ENCODE assay signal across 8 cellular contexts in the genomic region with DNA sequence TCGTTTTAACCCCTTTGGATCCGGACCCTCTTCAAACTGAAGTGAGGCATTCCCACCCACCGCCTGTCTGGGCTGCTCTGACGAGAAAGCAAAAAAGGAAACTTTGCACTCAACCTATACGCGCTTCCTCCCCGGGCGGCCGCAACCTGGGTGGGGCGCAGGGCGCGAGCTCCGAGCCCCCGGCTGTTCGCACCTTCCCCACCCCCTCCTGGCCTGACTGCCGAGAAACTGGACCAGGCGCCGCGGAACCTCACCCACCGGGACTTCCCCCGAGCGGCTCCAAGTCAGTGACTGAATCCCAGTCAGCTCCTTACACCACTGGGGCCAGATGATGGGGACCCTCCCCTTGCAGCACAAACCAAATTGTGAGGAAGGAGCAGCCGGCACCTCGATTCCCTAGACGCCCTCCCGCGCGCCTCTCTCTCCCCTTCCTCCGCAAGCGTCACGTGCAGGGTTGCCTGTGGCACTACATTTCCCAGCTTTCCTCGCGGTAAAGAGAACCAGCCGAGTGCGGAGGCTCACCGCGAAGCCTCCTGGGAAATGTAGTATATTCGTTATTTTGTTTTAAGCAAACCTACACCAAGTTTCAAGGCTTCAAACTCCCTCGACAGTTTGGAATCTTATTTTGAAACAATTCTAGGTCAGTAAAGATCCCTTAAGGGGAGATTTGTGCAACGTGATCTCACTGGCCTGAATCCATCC. TPM values are rescaled to one million over a fixed set of nuclear protein-coding genes. Genes with fewer than 3 reads are reported as not detected.
DNase-seq lines count a peak whose midpoint lies in the region; ATAC-seq and TF ChIP-seq lines count a peak whose summit lies in the region.

A gene with protein sequence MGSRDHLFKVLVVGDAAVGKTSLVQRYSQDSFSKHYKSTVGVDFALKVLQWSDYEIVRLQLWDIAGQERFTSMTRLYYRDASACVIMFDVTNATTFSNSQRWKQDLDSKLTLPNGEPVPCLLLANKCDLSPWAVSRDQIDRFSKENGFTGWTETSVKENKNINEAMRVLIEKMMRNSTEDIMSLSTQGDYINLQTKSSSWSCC (minus strand): TSS at position 468 of the 702 bp plus-strand sequence. CDS start 526 bp downstream, outside the sequence.

- H3K27ac ChIP-seq in cardiac muscle cell (no peak within 1 kb of the TSS), trophoblast cell (ENCODE audit: low read depth, low read length) (no peak within 1 kb of the TSS), tibial nerve (peak within 1 kb of the TSS; percentile 28 to 82 (median 78))

- peak within 1 kb of the TSS; percentile 55 for H4K8ac ChIP-seq in trophoblast cell (ENCODE audit: low read depth, low read length)

- ATAC-seq in HG02623 (IDR thresholded peaks at IDR 0.05; ENCODE audit: unreplicated experiment): peak; percentile 63
- peak; percentile 86 for ATAC-seq in activated naive CD8-positive, alpha-beta T cell treated with anti-CD3 and anti-CD28 coated beads, Interleukin-2, amount 10 ng/mL, durations not matched to agents 7 days and 5 days (ENCODE audit: low read depth)

- no peak within 1 kb of the TSS for H2BK12ac ChIP-seq in trophoblast cell (ENCODE audit: low read length)

- no peak within 1 kb of the TSS for H4K91ac ChIP-seq in trophoblast cell (ENCODE audit: low read depth, low read length)

- H3K23ac ChIP-seq in trophoblast cell (ENCODE audit: low read length): no peak within 1 kb of the TSS

- no CpG with 5 or more reads among the region's 40 CpGs for WGBS in trophoblast cell (ENCODE audit: extremely low coverage, insufficient coverage, insufficient read length)
- 1% methylated on average over 36 to 40 of the region's 40 CpGs for WGBS in tibial nerve, 2 donors

- TF ChIP-seq POLR2A in tibial nerve (IDR thresholded peaks at IDR 0.05): peak in 1 of 2 donors; percentile 32

- no peaks in the 10 kb centered on the region for H3K9me3 Mint-ChIP-seq in activated naive CD8-positive, alpha-beta T cell treated with anti-CD3 and anti-CD28 coated beads, Interleukin-2, amount 10 ng/mL, durations not matched to agents 7 days and 5 days

- no peak within 1 kb of the TSS for H4K12ac ChIP-seq in trophoblast cell (ENCODE audit: low read depth, low read length)

- peaks cover 45% of the 10 kb centered on the region for H3K4me1 Mint-ChIP-seq in activated naive CD8-positive, alpha-beta T cell treated with anti-CD3 and anti-CD28 coated beads, Interleukin-2, amount 10 ng/mL, durations not matched to agents 7 days and 5 days

- H3K27ac Mint-ChIP-seq in activated naive CD8-positive, alpha-beta T cell treated with anti-CD3 and anti-CD28 coated beads, Interleukin-2, amount 10 ng/mL, durations not matched to agents 7 days and 5 days: peak within 1 kb of the TSS; percentile 94

- H3K36me3 Mint-ChIP-seq in activated naive CD8-positive, alpha-beta T cell treated with anti-CD3 and anti-CD28 coated beads, Interleukin-2, amount 10 ng/mL, durations not matched to agents 7 days and 5 days: peaks cover 15% of the 10 kb centered on the region

- H3K79me2 ChIP-seq in trophoblast cell (ENCODE audit: control insufficient read depth, insufficient read depth, low read length, poor library complexity): no peaks in the 10 kb centered on the region

- peak within 1 kb of the TSS; percentile 63 for H3K4me3 ChIP-seq in cardiac muscle cell
- H3K4me3 ChIP-seq in trophoblast cell (ENCODE audit: low read depth, low read length): peak within 1 kb of the TSS; percentile 70
- peak within 1 kb of the TSS; percentile 53 to 86 (median 70) for H3K4me3 ChIP-seq in tibial nerve

- H2AFZ ChIP-seq in trophoblast cell (ENCODE audit: insufficient read depth, low read length, poor library complexity): peak within 1 kb of the TSS; percentile 28

- H3K79me1 ChIP-seq in trophoblast cell (ENCODE audit: low read length): peaks cover 3% of the 10 kb centered on the region

- H3K14ac ChIP-seq in trophoblast cell (ENCODE audit: low read length): peak within 1 kb of the TSS; percentile 51

- no peak within 1 kb of the TSS for H2BK5ac ChIP-seq in trophoblast cell (ENCODE audit: low read depth, low read length, poor library complexity)

- H3K4ac ChIP-seq in trophoblast cell (ENCODE audit: low read depth, low read length): no peak within 1 kb of the TSS

- TF ChIP-seq CTCF in GM10266 (IDR thresholded peaks at IDR 0.05; ENCODE audit: control insufficient read depth, insufficient read depth, low read depth, missing control alignments) (no peak), cardiac muscle cell (IDR thresholded peaks at IDR 0.05; ENCODE audit: low read depth, low read length) (no peak), tibial nerve (IDR thresholded peaks at IDR 0.05) (no peak)

- H3K9me3 ChIP-seq in cardiac muscle cell (ENCODE audit: low read depth) (no peaks in the 10 kb centered on the region), trophoblast cell (ENCODE audit: insufficient read depth, low read depth, low read length) (no peaks in the 10 kb centered on the region), tibial nerve (no peaks in the 10 kb centered on the region)

- TF ChIP-seq EP300 in tibial nerve (IDR thresholded peaks at IDR 0.05): peak; percentile 20 to 78

- no peaks in the 10 kb centered on the region for H3K36me3 ChIP-seq in cardiac muscle cell
- no peaks in the 10 kb centered on the region for H3K36me3 ChIP-seq in trophoblast cell (ENCODE audit: control insufficient read depth in 1 of 2, insufficient read depth in 2 of 2, low read length in 2 of 2)
- peaks cover 0 to 10% (median 0%) of the 10 kb centered on the region in 3 donors for H3K36me3 ChIP-seq in tibial nerve

- no peak within 1 kb of the TSS for H2AK5ac ChIP-seq in trophoblast cell (ENCODE audit: low read length)

- H2BK120ac ChIP-seq in trophoblast cell (ENCODE audit: insufficient read depth, low read length, poor library complexity): no peak within 1 kb of the TSS

- DNase-seq in GM10266 (ENCODE audit: extremely low spot score) (peak; percentile 78), NCI-H1105 (lab: John Stamatoyannopoulos, UW) (peak; percentile 73), SW480 (ENCODE audit: low spot score) (peak; percentile 70), cardiac muscle cell (ENCODE audit: low read depth in 1 of 2, low spot score in 1 of 2) (peak; percentile 85 to 90), trophoblast cell (peak; percentile 71 to 87), tibial nerve (ENCODE audit: low spot score in 2 of 2) (peak; percentile 60 to 86)
- peak; percentile 83 for DNase-seq in activated naive CD8-positive, alpha-beta T cell treated with anti-CD3 and anti-CD28 coated beads, Interleukin-2, amount 10 ng/mL, durations not matched to agents 7 days and 5 days

- no peak within 1 kb of the TSS for H3K9ac ChIP-seq in trophoblast cell (ENCODE audit: low read length)

- POLR2A ChIA-PET in activated naive CD8-positive, alpha-beta T cell treated with anti-CD3 and anti-CD28 coated beads, Interleukin-2, amount 10 ng/mL, durations not matched to agents 7 days and 5 days (lab: Charles Lee): interaction anchor here (0.5 to 4.9 kb wide), 12 partner anchors 8 to 184 kb away, joined by 3 to 43 read pairs (median 6); partner anchors contain the start of genes ELK4, NUCKS1 and SLC45A3

- H3K4me1 ChIP-seq in cardiac muscle cell (ENCODE audit: low read depth) (no peaks in the 10 kb centered on the region), trophoblast cell (ENCODE audit: control insufficient read depth in 1 of 2, insufficient read depth in 2 of 2, low read length in 2 of 2) (peaks cover 0 to 9% of the 10 kb centered on the region in 2 experiments), tibial nerve (peaks cover 0 to 20% (median 10%) of the 10 kb centered on the region in 4 donors)

- H3K4me2 ChIP-seq in trophoblast cell (ENCODE audit: low read length): peak within 1 kb of the TSS; percentile 81

- no peak within 1 kb of the TSS for H3K18ac ChIP-seq in trophoblast cell (ENCODE audit: low read length)

- H3K27me3 ChIP-seq in cardiac muscle cell (peaks cover 31% of the 10 kb centered on the region), trophoblast cell (ENCODE audit: insufficient read depth, low read length) (no peaks in the 10 kb centered on the region), tibial nerve (no peaks in the 10 kb centered on the region)

- no peaks in the 10 kb centered on the region for H3K27me3 Mint-ChIP-seq in activated naive CD8-positive, alpha-beta T cell treated with anti-CD3 and anti-CD28 coated beads, Interleukin-2, amount 10 ng/mL, durations not matched to agents 7 days and 5 days

- H3K4me3 Mint-ChIP-seq in activated naive CD8-positive, alpha-beta T cell treated with anti-CD3 and anti-CD28 coated beads, Interleukin-2, amount 10 ng/mL, durations not matched to agents 7 days and 5 days: peak within 1 kb of the TSS; percentile 88

RNA-seq across cellular contexts. Expression of the gene that starts here (rescaled TPM):
- 10 to 100 TPM; 48.5 to 50.6 TPM for total RNA-seq in activated naive CD8-positive, alpha-beta T cell treated with anti-CD3 and anti-CD28 coated beads, Interleukin-2, amount 10 ng/mL, durations not matched to agents 7 days and 5 days
- total RNA-seq in cardiac muscle cell: 3.3 and 7.2 TPM in 2 replicates
- polyA plus RNA-seq in cardiac muscle cell: 6.5 and 15.2 TPM in 2 replicates
- polyA plus RNA-seq in trophoblast cell (2013): 1.4 and 1.6 TPM in 2 replicates
- 10 to 100 TPM; 11.1 to 78.4 (median 14.9) TPM for total RNA-seq in tibial nerve

Comparison
In these comparisons a context has a peak if more than half of its experiments do, and no peak if none do; other contexts are left out.
1. H3K27ac ChIP-seq: peak in tibial nerve (4 of 4); none in cardiac muscle cell (single experiment) and trophoblast cell (single experiment).
2. Peak in every context shown above with its lines, with median percentiles within 50 percentile points of each other: DNase-seq and H3K4me3 ChIP-seq.